In genomic region chr22:36860438-36860820, GRCh38 we compare ENCODE assay signal across 17 cellular contexts. TPM values are rescaled to one million over a fixed set of nuclear protein-coding genes. Genes with fewer than 3 reads are reported as not detected.
DNase-seq lines count a peak whose midpoint lies in the region; ATAC-seq and TF ChIP-seq lines count a peak whose summit lies in the region.
"Had no signal": no experiment of that assay in that cellular context is flagged by ENCODE, and none has a peak within 500 bp of the region (broad histone marks: within the 10 kb centered on the region; RNA-seq: fewer than 3 reads in every experiment).

No MANE protein-coding gene starts in this region.

- peaks cover 34% of the 10 kb centered on the region for H3K4me1 ChIP-seq in CD4-positive, CD25-positive, alpha-beta regulatory T cell (ENCODE audit: control insufficient read depth, insufficient read depth, low read length, poor library complexity, severe bottlenecking)
- H3K4me1 ChIP-seq in mucosa of rectum (ENCODE audit: control insufficient read depth in 2 of 2, insufficient read depth in 2 of 2, low read length in 2 of 2) (peaks cover 4 to 26% of the 10 kb centered on the region in 2 donors), body of pancreas (no peaks in the 10 kb centered on the region)

- TF ChIP-seq POLR2A in body of pancreas (IDR thresholded peaks at IDR 0.05): no peak

- no peaks in the 10 kb centered on the region for H3K9me3 Mint-ChIP-seq in CD4-positive, CD25-positive, alpha-beta regulatory T cell
- H3K9me3 Mint-ChIP-seq in activated T-helper 2 cell treated with anti-CD3 and anti-CD28 coated beads, Interferon-gamma antibody, Interleukin-2, Interleukin-4, amounts not matched to agents 10 μg/mL and 5 μg/mL and 100 μg/mL, durations not matched to agents 14 hours and 24 hours and 36 hours: no peaks in the 10 kb centered on the region
- no peaks in the 10 kb centered on the region for H3K9me3 Mint-ChIP-seq in Calu3 (ENCODE audit: low read depth, unreplicated experiment)

- 94 to 97% methylated on average over 2 of the region's 2 CpGs for WGBS in body of pancreas, 2 donors

- peaks cover 13% of the 10 kb centered on the region for H3K36me3 Mint-ChIP-seq in CD4-positive, CD25-positive, alpha-beta regulatory T cell
- H3K36me3 Mint-ChIP-seq in activated T-helper 2 cell treated with anti-CD3 and anti-CD28 coated beads, Interferon-gamma antibody, Interleukin-2, Interleukin-4, amounts not matched to agents 10 μg/mL and 5 μg/mL and 100 μg/mL, durations not matched to agents 14 hours and 24 hours and 36 hours (ENCODE audit: low read depth): peaks cover 10% of the 10 kb centered on the region
- H3K36me3 Mint-ChIP-seq in Calu3 (ENCODE audit: insufficient read depth, unreplicated experiment): no peaks in the 10 kb centered on the region

- peak overlapping the region in 1 of 2 donors; percentile 14 for H3K9ac ChIP-seq in mucosa of rectum (ENCODE audit: low read depth in 1 of 2, low read length in 2 of 2)

- peak overlapping the region; percentile 84 to 95 (median 88) for H3K4me3 Mint-ChIP-seq in CD4-positive, CD25-positive, alpha-beta regulatory T cell
- peak overlapping the region; percentile 71 for H3K4me3 Mint-ChIP-seq in activated T-helper 2 cell treated with anti-CD3 and anti-CD28 coated beads, Interferon-gamma antibody, Interleukin-2, Interleukin-4, amounts not matched to agents 10 μg/mL and 5 μg/mL and 100 μg/mL, durations not matched to agents 14 hours and 24 hours and 36 hours (ENCODE audit: low read depth)
- H3K4me3 Mint-ChIP-seq in Calu3 (ENCODE audit: low read depth, unreplicated experiment): no peak overlapping the region
- H3K4me3 Mint-ChIP-seq: nephron progenitor cell had no signal

- H3K27me3 Mint-ChIP-seq in CD4-positive, CD25-positive, alpha-beta regulatory T cell: peaks cover 7% of the 10 kb centered on the region
- no peaks in the 10 kb centered on the region for H3K27me3 Mint-ChIP-seq in activated T-helper 2 cell treated with anti-CD3 and anti-CD28 coated beads, Interferon-gamma antibody, Interleukin-2, Interleukin-4, amounts not matched to agents 10 μg/mL and 5 μg/mL and 100 μg/mL, durations not matched to agents 14 hours and 24 hours and 36 hours (ENCODE audit: low read depth)
- H3K27me3 Mint-ChIP-seq in Calu3 (ENCODE audit: unreplicated experiment): peaks cover 47% of the 10 kb centered on the region

- CTCF ChIA-PET in Calu3 (lab: Charles Lee): interaction anchor here (1.0 kb wide), 1 partner anchor 9 kb away, joined by 3 read pairs; no protein-coding TSS in a partner anchor

- peak overlapping the region; percentile 79 for H3K27ac ChIP-seq in CD4-positive, CD25-positive, alpha-beta regulatory T cell (ENCODE audit: insufficient read depth, low read length, poor library complexity, severe bottlenecking)
- peak overlapping the region; percentile 6 to 85 for H3K27ac ChIP-seq in mucosa of rectum (ENCODE audit: low read depth in 2 of 2, low read length in 2 of 2)
- peak overlapping the region in 1 of 4 donors; percentile 31 for H3K27ac ChIP-seq in body of pancreas
- H3K27ac ChIP-seq: tibial artery had no signal

- peak overlapping the region; percentile 94 to 97 (median 96) for H3K27ac Mint-ChIP-seq in CD4-positive, CD25-positive, alpha-beta regulatory T cell
- peak overlapping the region; percentile 99 for H3K27ac Mint-ChIP-seq in activated T-helper 2 cell treated with anti-CD3 and anti-CD28 coated beads, Interferon-gamma antibody, Interleukin-2, Interleukin-4, amounts not matched to agents 10 μg/mL and 5 μg/mL and 100 μg/mL, durations not matched to agents 14 hours and 24 hours and 36 hours
- no peak overlapping the region for H3K27ac Mint-ChIP-seq in Calu3 (ENCODE audit: unreplicated experiment)
- H3K27ac Mint-ChIP-seq: nephron progenitor cell had no signal

- no peak for ATAC-seq in CD4-positive, CD25-positive, alpha-beta regulatory T cell (ENCODE audit: low read depth in 2 of 2)
- no peak for ATAC-seq in body of pancreas

- peaks cover 10% of the 10 kb centered on the region for H3K36me3 ChIP-seq in CD4-positive, CD25-positive, alpha-beta regulatory T cell (ENCODE audit: control insufficient read depth, insufficient read depth, low read length)
- H3K36me3 ChIP-seq in mucosa of rectum (ENCODE audit: control insufficient read depth in 2 of 2, insufficient read depth in 2 of 2, low read length in 2 of 2) (no peaks in the 10 kb centered on the region), body of pancreas (replicated peaks in 1 of 2; ENCODE audit: insufficient read depth in 1 of 2, low read depth in 2 of 2) (no peaks in the 10 kb centered on the region)
- H3K36me3 ChIP-seq: tibial artery had no signal

- intact Hi-C loops in activated T-helper 2 cell treated with anti-CD3 and anti-CD28 coated beads, Interferon-gamma antibody, Interleukin-2, Interleukin-4, amounts not matched to agents 10 μg/mL and 5 μg/mL and 100 μg/mL, durations not matched to agents 14 hours and 24 hours and 36 hours (cut with micrococcal nuclease): loop anchor here (2.0 to 5.0 kb wide), 4 partner anchors 24 to 314 kb away; no protein-coding TSS in a partner anchor
- intact Hi-C loops in body of pancreas (cut with DNase I): loop anchor here (5.0 to 10.0 kb wide), 2 partner anchors 194 to 313 kb away; partner anchors contain the start of gene KCTD17
- intact Hi-C loops in Calu3 (cut with micrococcal nuclease; ENCODE audit: unreplicated experiment): no loop called here

- H3K4me3 ChIP-seq in CD4-positive, CD25-positive, alpha-beta regulatory T cell (ENCODE audit: low read depth, low read length): peak overlapping the region; percentile 80
- H3K4me3 ChIP-seq in GM12865 (ENCODE audit: low read depth, low read length) (peak overlapping the region; percentile 69), mucosa of rectum (ENCODE audit: low read length in 2 of 2) (peak overlapping the region in 1 of 2 donors; percentile 13), body of pancreas (no peak overlapping the region)

- H3K27me3 ChIP-seq in CD4-positive, CD25-positive, alpha-beta regulatory T cell (ENCODE audit: control insufficient read depth, insufficient read depth, low read length): no peaks in the 10 kb centered on the region
- peaks cover 0 to 5% of the 10 kb centered on the region in 2 donors for H3K27me3 ChIP-seq in mucosa of rectum (ENCODE audit: control insufficient read depth in 2 of 2, insufficient read depth in 2 of 2, low read length in 2 of 2)
- no peaks in the 10 kb centered on the region for H3K27me3 ChIP-seq in body of pancreas

- no TSS peak for BruUV-seq in Calu3 (replicated peaks; lab: Mats Ljungman, UMichigan)

- no peak for DNase-seq in CD4-positive, CD25-positive, alpha-beta regulatory T cell
- DNase-seq in GM12865 (ENCODE audit: low read depth) (no peak), medulla oblongata (ENCODE audit: extremely low spot score) (no peak), body of pancreas (no peak), Calu3 (no peak)
- no peak for DNase-seq in activated T-helper 2 cell treated with anti-CD3 and anti-CD28 coated beads, Interferon-gamma antibody, Interleukin-2, Interleukin-4, amounts not matched to agents 10 μg/mL and 5 μg/mL and 100 μg/mL, durations not matched to agents 14 hours and 24 hours and 36 hours (ENCODE audit: low spot score)
- DNase-seq: NCI-H2081 treated with DMSO at 0.1 percent for 48 hours, NCI-H82, nephron progenitor cell had no signal

- no peak for TF ChIP-seq CTCF in GM12865 (IDR thresholded peaks at IDR 0.05; ENCODE audit: insufficient read depth, low read depth, low read length, missing control alignments)
- TF ChIP-seq CTCF in body of pancreas (IDR thresholded peaks at IDR 0.05): no peak
- TF ChIP-seq CTCF in Calu3 (IDR thresholded peaks at IDR 0.05; ENCODE audit: unreplicated experiment): no peak

- no peaks in the 10 kb centered on the region for H3K9me3 ChIP-seq in CD4-positive, CD25-positive, alpha-beta regulatory T cell (ENCODE audit: control insufficient read depth in 2 of 2, low read length in 2 of 2)
- H3K9me3 ChIP-seq in mucosa of rectum (ENCODE audit: control insufficient read depth in 2 of 2, low read length in 2 of 2) (no peaks in the 10 kb centered on the region), body of pancreas (no peaks in the 10 kb centered on the region)
- H3K9me3 ChIP-seq: tibial artery had no signal

- peaks cover 0 to 54% (median 37%) of the 10 kb centered on the region in 4 donors for H3K4me1 Mint-ChIP-seq in CD4-positive, CD25-positive, alpha-beta regulatory T cell
- H3K4me1 Mint-ChIP-seq in activated T-helper 2 cell treated with anti-CD3 and anti-CD28 coated beads, Interferon-gamma antibody, Interleukin-2, Interleukin-4, amounts not matched to agents 10 μg/mL and 5 μg/mL and 100 μg/mL, durations not matched to agents 14 hours and 24 hours and 36 hours (ENCODE audit: low read depth): peaks cover 61% of the 10 kb centered on the region
- H3K4me1 Mint-ChIP-seq in Calu3 (ENCODE audit: low read depth, unreplicated experiment): peaks cover 9% of the 10 kb centered on the region

RNA-seq across cellular contexts. Expression of gene NCF4, which starts 0.4 kb away (rescaled TPM):
- 53.1 TPM for total RNA-seq in CD4-positive, CD25-positive, alpha-beta regulatory T cell
- 100 to 1,000 TPM in 2 of 4 donors, 10 to 100 TPM in 2; 57.8 to 126 (median 84.6) TPM for polyA plus RNA-seq in CD4-positive, CD25-positive, alpha-beta regulatory T cell
- total RNA-seq in activated T-helper 2 cell treated with anti-CD3 and anti-CD28 coated beads, Interferon-gamma antibody, Interleukin-2, Interleukin-4, amounts not matched to agents 10 μg/mL and 5 μg/mL and 100 μg/mL, durations not matched to agents 14 hours and 24 hours and 36 hours: 15.7 and 18.8 TPM in 2 replicates
- 1 to 10 TPM; 5.9 to 6.0 TPM for total RNA-seq in body of pancreas
- total RNA-seq in Calu3 (2022): 0.54 TPM in 1 of 2 replicates, not detected in the other
- total RNA-seq: astrocyte, dermis microvascular lymphatic vessel endothelial cell, G401, HT1080, renal cortical epithelial cell had no signal

RNA-seq across cellular contexts. Expression of gene PVALB, which starts 43.6 kb away (rescaled TPM):
- not detected for total RNA-seq in CD4-positive, CD25-positive, alpha-beta regulatory T cell
- not detected for polyA plus RNA-seq in CD4-positive, CD25-positive, alpha-beta regulatory T cell
- total RNA-seq in activated T-helper 2 cell treated with anti-CD3 and anti-CD28 coated beads, Interferon-gamma antibody, Interleukin-2, Interleukin-4, amounts not matched to agents 10 μg/mL and 5 μg/mL and 100 μg/mL, durations not matched to agents 14 hours and 24 hours and 36 hours: not detected in 2 replicates
- total RNA-seq in body of pancreas (not detected), Calu3 (2022) (not detected in 2 replicates)
- total RNA-seq: astrocyte, dermis microvascular lymphatic vessel endothelial cell, G401, HT1080, renal cortical epithelial cell, Right ventricle myocardium superior had no signal

RNA-seq across cellular contexts. Expression of gene CSF2RB, which starts 53.0 kb away (rescaled TPM):
- total RNA-seq in CD4-positive, CD25-positive, alpha-beta regulatory T cell: 27.0 TPM
- polyA plus RNA-seq in CD4-positive, CD25-positive, alpha-beta regulatory T cell: 10 to 100 TPM in 2 of 4 donors, 1 to 10 TPM in 2; 5.7 to 10.6 (median 8.8) TPM
- 4.6 and 4.9 TPM in 2 replicates for total RNA-seq in activated T-helper 2 cell treated with anti-CD3 and anti-CD28 coated beads, Interferon-gamma antibody, Interleukin-2, Interleukin-4, amounts not matched to agents 10 μg/mL and 5 μg/mL and 100 μg/mL, durations not matched to agents 14 hours and 24 hours and 36 hours
- total RNA-seq in body of pancreas (1 to 10 TPM; 2.0 to 2.9 TPM), Calu3 (2022) (not detected in 2 replicates)
- total RNA-seq: G401, HT1080 had no signal

Comparison
In these comparisons a context has a peak if more than half of its experiments do, and no peak if none do; other contexts are left out.
1. H3K4me3 ChIP-seq: peak in CD4-positive, CD25-positive, alpha-beta regulatory T cell (single experiment) and GM12865 (single experiment); none in body of pancreas (0 of 2).